1 cellular context compared by ENCODE assay signal in genomic region chr12:131872154-131873046, GRCh38.
TF ChIP-seq lines count a peak whose summit lies in the region.

No MANE protein-coding gene starts in this region.

TF ChIP-seq in K562, 482 proteins besides CTCF, POLR2A, EP300 and RAD21 (continued from another document):
- TF ChIP-seq HMGXB4 (CRISPR knock-in tag; IDR thresholded peaks at IDR 0.05) (no peak), ZNF395 (CRISPR knock-in tag; IDR thresholded peaks at IDR 0.05) (no peak), MCM5 (IDR thresholded peaks at IDR 0.05; ENCODE audit: low read depth) (no peak), RBM17 (IDR thresholded peaks at IDR 0.05; ENCODE audit: borderline replicate concordance, low read depth, low read length) (no peak), FOSL1 (tag; conservative IDR thresholded peaks at IDR 0.05) (0 out of 2 replicates have a peak, but pooled peaks have one; percentile 24), GATA2 (CRISPR knock-in tag; IDR thresholded peaks at IDR 0.05) (no peak), ZBTB33 (CRISPR knock-in tag; IDR thresholded peaks at IDR 0.05) (peak; percentile 15; the same call in 1 of the 2 replicates), HDAC8 (tag; IDR thresholded peaks at IDR 0.05) (no peak), ZNF639 (CRISPR knock-in tag; conservative IDR thresholded peaks at IDR 0.05 in 1 of 2, IDR thresholded peaks at IDR 0.05 in 1 of 2) (no peak), RFX7 (CRISPR knock-in tag; IDR thresholded peaks at IDR 0.05) (no peak), TGIF2 (CRISPR knock-in tag; IDR thresholded peaks at IDR 0.05) (no peak)
- TF ChIP-seq, protein P1, sequence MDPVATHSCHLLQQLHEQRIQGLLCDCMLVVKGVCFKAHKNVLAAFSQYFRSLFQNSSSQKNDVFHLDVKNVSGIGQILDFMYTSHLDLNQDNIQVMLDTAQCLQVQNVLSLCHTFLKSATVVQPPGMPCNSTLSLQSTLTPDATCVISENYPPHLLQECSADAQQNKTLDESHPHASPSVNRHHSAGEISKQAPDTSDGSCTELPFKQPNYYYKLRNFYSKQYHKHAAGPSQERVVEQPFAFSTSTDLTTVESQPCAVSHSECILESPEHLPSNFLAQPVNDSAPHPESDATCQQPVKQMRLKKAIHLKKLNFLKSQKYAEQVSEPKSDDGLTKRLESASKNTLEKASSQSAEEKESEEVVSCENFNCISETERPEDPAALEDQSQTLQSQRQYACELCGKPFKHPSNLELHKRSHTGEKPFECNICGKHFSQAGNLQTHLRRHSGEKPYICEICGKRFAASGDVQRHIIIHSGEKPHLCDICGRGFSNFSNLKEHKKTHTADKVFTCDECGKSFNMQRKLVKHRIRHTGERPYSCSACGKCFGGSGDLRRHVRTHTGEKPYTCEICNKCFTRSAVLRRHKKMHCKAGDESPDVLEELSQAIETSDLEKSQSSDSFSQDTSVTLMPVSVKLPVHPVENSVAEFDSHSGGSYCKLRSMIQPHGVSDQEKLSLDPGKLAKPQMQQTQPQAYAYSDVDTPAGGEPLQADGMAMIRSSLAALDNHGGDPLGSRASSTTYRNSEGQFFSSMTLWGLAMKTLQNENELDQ (CRISPR knock-in tag; IDR thresholded peaks at IDR 0.05; ENCODE audit: borderline replicate concordance), result no peak
- TF ChIP-seq, protein P2, sequence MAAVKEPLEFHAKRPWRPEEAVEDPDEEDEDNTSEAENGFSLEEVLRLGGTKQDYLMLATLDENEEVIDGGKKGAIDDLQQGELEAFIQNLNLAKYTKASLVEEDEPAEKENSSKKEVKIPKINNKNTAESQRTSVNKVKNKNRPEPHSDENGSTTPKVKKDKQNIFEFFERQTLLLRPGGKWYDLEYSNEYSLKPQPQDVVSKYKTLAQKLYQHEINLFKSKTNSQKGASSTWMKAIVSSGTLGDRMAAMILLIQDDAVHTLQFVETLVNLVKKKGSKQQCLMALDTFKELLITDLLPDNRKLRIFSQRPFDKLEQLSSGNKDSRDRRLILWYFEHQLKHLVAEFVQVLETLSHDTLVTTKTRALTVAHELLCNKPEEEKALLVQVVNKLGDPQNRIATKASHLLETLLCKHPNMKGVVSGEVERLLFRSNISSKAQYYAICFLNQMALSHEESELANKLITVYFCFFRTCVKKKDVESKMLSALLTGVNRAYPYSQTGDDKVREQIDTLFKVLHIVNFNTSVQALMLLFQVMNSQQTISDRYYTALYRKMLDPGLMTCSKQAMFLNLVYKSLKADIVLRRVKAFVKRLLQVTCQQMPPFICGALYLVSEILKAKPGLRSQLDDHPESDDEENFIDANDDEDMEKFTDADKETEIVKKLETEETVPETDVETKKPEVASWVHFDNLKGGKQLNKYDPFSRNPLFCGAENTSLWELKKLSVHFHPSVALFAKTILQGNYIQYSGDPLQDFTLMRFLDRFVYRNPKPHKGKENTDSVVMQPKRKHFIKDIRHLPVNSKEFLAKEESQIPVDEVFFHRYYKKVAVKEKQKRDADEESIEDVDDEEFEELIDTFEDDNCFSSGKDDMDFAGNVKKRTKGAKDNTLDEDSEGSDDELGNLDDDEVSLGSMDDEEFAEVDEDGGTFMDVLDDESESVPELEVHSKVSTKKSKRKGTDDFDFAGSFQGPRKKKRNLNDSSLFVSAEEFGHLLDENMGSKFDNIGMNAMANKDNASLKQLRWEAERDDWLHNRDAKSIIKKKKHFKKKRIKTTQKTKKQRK (IDR thresholded peaks at IDR 0.05; ENCODE audit: borderline replicate concordance, low read depth, low read length), result no peak
TF ChIP-seq in K562: peak in this region for 2.
